8 cellular contexts compared by ENCODE assay signal in genomic region chr4:25236030-25236429, GRCh38. TPM values are rescaled to one million over a fixed set of nuclear protein-coding genes. Genes with fewer than 3 reads are reported as not detected.
DNase-seq lines count a peak whose midpoint lies in the region; ATAC-seq, FAIRE-seq and TF ChIP-seq lines count a peak whose summit lies in the region.
"Not testable (repeated sequence)": the region's sequence is repeated elsewhere in the genome, so short reads cannot be mapped to it uniquely, and the experiment has no call there.

No MANE protein-coding gene starts in this region.

- peak overlapping the region; percentile 92 for H3K4me3 Mint-ChIP-seq in T-helper 2 cell treated with Interferon-gamma antibody and Interleukin-4, amounts not matched to agents 5 μg/mL and 100 μg/mL, for 36 hours
- H3K4me3 Mint-ChIP-seq in activated T-cell treated with anti-CD3 and anti-CD28 coated beads, Interleukin-2, amount 50 U/mL, for 72 hours, result peak overlapping the region; percentile 83 to 99
- H3K4me3 Mint-ChIP-seq in brain (peak overlapping the region in 4 of 5 experiments; percentile 39 to 87 (median 60)), progenitor cell of endocrine pancreas (ENCODE audit: low read depth) (peak overlapping the region; percentile 78)

- not testable (repeated sequence) for H3K36me3 ChIP-seq in Loucy (ENCODE audit: insufficient read depth, low read length); HepG2 (replicated peaks in 1 of 2; ENCODE audit: control insufficient read depth in 1 of 2, insufficient read depth in 2 of 2, low read length in 2 of 2)

- H3K27me3 Mint-ChIP-seq in T-helper 2 cell treated with Interferon-gamma antibody and Interleukin-4, amounts not matched to agents 5 μg/mL and 100 μg/mL, for 36 hours (ENCODE audit: low read depth); activated T-cell treated with anti-CD3 and anti-CD28 coated beads, Interleukin-2, amount 50 U/mL, for 72 hours (ENCODE audit: low read depth); brain; progenitor cell of endocrine pancreas: not testable (repeated sequence)

- not testable (repeated sequence) for TF ChIP-seq POLR2A in HepG2 (IDR thresholded peaks at IDR 0.05; ENCODE audit: insufficient read depth in 1 of 2, low read depth in 2 of 2, low read length in 2 of 2)

- ATAC-seq in activated T-cell treated with anti-CD3 and anti-CD28 coated beads, Interleukin-2, amount 50 U/mL, for 72 hours (replicated peaks in 1 of 2); HepG2: not testable (repeated sequence)

- CTCF ChIA-PET in AG04450 (lab: Charles Lee), result interaction anchor here (0.6 to 4.6 kb wide), 9 partner anchors 21 to 654 kb away, joined by 3 to 53 read pairs (median 4); partner anchors contain the start of gene ZCCHC4
- CTCF ChIA-PET in HepG2 (lab: Yijun Ruan, JAX; ENCODE audit: low intra/inter-chr PET ratio, low total read pairs), result not testable (repeated sequence)

- H3K79me2 ChIP-seq in Loucy (ENCODE audit: insufficient read depth, low read length), result peaks cover 76% of the 10 kb centered on the region
- peaks cover 38% of the 10 kb centered on the region for H3K79me2 ChIP-seq in HepG2 (ENCODE audit: insufficient read depth, low read length)

- peaks cover 32% of the 10 kb centered on the region for H3K9me3 Mint-ChIP-seq in T-helper 2 cell treated with Interferon-gamma antibody and Interleukin-4, amounts not matched to agents 5 μg/mL and 100 μg/mL, for 36 hours
- not testable (repeated sequence) for H3K9me3 Mint-ChIP-seq in activated T-cell treated with anti-CD3 and anti-CD28 coated beads, Interleukin-2, amount 50 U/mL, for 72 hours
- H3K9me3 Mint-ChIP-seq in brain (peaks cover 28 to 61% (median 38%) of the 10 kb centered on the region in 5 experiments), progenitor cell of endocrine pancreas (ENCODE audit: low read depth) (peaks cover 21% of the 10 kb centered on the region)

- H3K4me2 ChIP-seq in Loucy (ENCODE audit: low read depth, low read length, poor library complexity, severe bottlenecking) (peak overlapping the region; percentile 89), HepG2 (ENCODE audit: low read depth, low read length) (peak overlapping the region; percentile 78)

- not testable (repeated sequence) for FAIRE-seq in HepG2 (lab: Jason Lieb, UNC)

- peaks cover 48% of the 10 kb centered on the region for H3K36me3 Mint-ChIP-seq in T-helper 2 cell treated with Interferon-gamma antibody and Interleukin-4, amounts not matched to agents 5 μg/mL and 100 μg/mL, for 36 hours (ENCODE audit: low read depth)
- H3K36me3 Mint-ChIP-seq in activated T-cell treated with anti-CD3 and anti-CD28 coated beads, Interleukin-2, amount 50 U/mL, for 72 hours (ENCODE audit: insufficient read depth in 2 of 2), result peaks cover 14 to 37% of the 10 kb centered on the region in 2 donors
- H3K36me3 Mint-ChIP-seq in brain (peaks cover 46% of the 10 kb centered on the region), progenitor cell of endocrine pancreas (ENCODE audit: insufficient read depth) (peaks cover 22% of the 10 kb centered on the region)

- TF ChIP-seq RAD21 in HepG2 (CRISPR knock-in tag; IDR thresholded peaks at IDR 0.05), result not testable (repeated sequence)

- DNase-seq in AG04450 (ENCODE audit: low read depth, low spot score); T-helper 2 cell treated with Interferon-gamma antibody and Interleukin-4, amounts not matched to agents 5 μg/mL and 100 μg/mL, for 36 hours (ENCODE audit: low spot score); activated T-cell treated with anti-CD3 and anti-CD28 coated beads, Interleukin-2, amount 50 U/mL, for 72 hours; HepG2 (ENCODE audit: low spot score); progenitor cell of endocrine pancreas (ENCODE audit: low spot score, unreplicated experiment): not testable (repeated sequence)

- peak overlapping the region; percentile 94 for H3K27ac Mint-ChIP-seq in T-helper 2 cell treated with Interferon-gamma antibody and Interleukin-4, amounts not matched to agents 5 μg/mL and 100 μg/mL, for 36 hours
- not testable (repeated sequence) for H3K27ac Mint-ChIP-seq in activated T-cell treated with anti-CD3 and anti-CD28 coated beads, Interleukin-2, amount 50 U/mL, for 72 hours; brain; progenitor cell of endocrine pancreas

- in situ Hi-C loops in HepG2 (cut with HindIII; ENCODE audit: extremely low pct_ligation_motif_present, low pct_unique_long_range_greater_than_20kb), result loop anchor here (5.0 kb wide), 1 partner anchor 76 kb away; the partner anchor contains the start of gene ZCCHC4

- 96% methylated on average over 2 of the region's 2 CpGs for WGBS in HepG2 (ENCODE audit: low lambda C conversion rate)

- POLR2A ChIA-PET in AG04450 (lab: Yijun Ruan, JAX), result not testable (repeated sequence)
- POLR2A ChIA-PET in HepG2 (lab: Yijun Ruan, JAX), result interaction anchor here (4.4 kb wide), 1 partner anchor 76 kb away, joined by 30 read pairs; the partner anchor contains the start of gene SEPSECS

- peaks cover 38% of the 10 kb centered on the region for H4K20me1 ChIP-seq in Loucy (ENCODE audit: insufficient read depth, low read length, poor library complexity, severe bottlenecking)
- H4K20me1 ChIP-seq in HepG2 (ENCODE audit: insufficient read depth, low read length), result not testable (repeated sequence)

- H3K9me2 ChIP-seq in Loucy (replicated peaks; ENCODE audit: low read depth, low read length), result not testable (repeated sequence)

- H3K9ac ChIP-seq in Loucy (ENCODE audit: low read depth, low read length, poor library complexity, severe bottlenecking) (peak overlapping the region; percentile 93), HepG2 (ENCODE audit: insufficient read depth, low read depth, low read length) (0 out of 2 replicates have a peak overlapping the region, but pooled peaks have one; percentile 97)

- intact Hi-C loops in HepG2 (cut with micrococcal nuclease; ENCODE audit: unreplicated experiment), result loop anchor here (10.0 kb wide), 1 partner anchor 139 kb away; the partner anchor contains the start of gene ANAPC4

- H3F3A ChIP-seq in Loucy (ENCODE audit: low read depth), result not testable (repeated sequence)

- not testable (repeated sequence) for H2AFZ ChIP-seq in Loucy (ENCODE audit: low read length); HepG2 (ENCODE audit: low read length)

- H3K27me3 ChIP-seq in AG04450 (ENCODE audit: control insufficient read depth, insufficient read depth, low read length); Loucy (ENCODE audit: insufficient read depth, low read length, poor library complexity, severe bottlenecking); HepG2 (ENCODE audit: control insufficient read depth in 1 of 2, insufficient read depth in 2 of 2, low read length in 2 of 2): not testable (repeated sequence)

- not testable (repeated sequence) for BruUV-seq in HepG2 (replicated peaks; lab: Mats Ljungman, UMichigan)

- not testable (repeated sequence) for TF ChIP-seq CTCF in AG04450 (IDR thresholded peaks at IDR 0.05; ENCODE audit: low read depth, low read length); Loucy (conservative IDR thresholded peaks at IDR 0.05; ENCODE audit: low read length); brain (conservative IDR thresholded peaks at IDR 0.05); HepG2 (CRISPR knock-in tag; IDR thresholded peaks at IDR 0.05); progenitor cell of endocrine pancreas (IDR thresholded peaks at IDR 0.05; ENCODE audit: unreplicated experiment)

- TF ChIP-seq EP300 in HepG2 (IDR thresholded peaks at IDR 0.05; ENCODE audit: low read depth in 2 of 2, low read length in 2 of 2); HepG2 (CRISPR knock-in tag; IDR thresholded peaks at IDR 0.05; ENCODE audit: borderline replicate concordance): not testable (repeated sequence)

- H3K9me3 ChIP-seq in AG04450 (ENCODE audit: control insufficient read depth, insufficient read depth, low read length), result peaks cover 11% of the 10 kb centered on the region
- not testable (repeated sequence) for H3K9me3 ChIP-seq in Loucy (ENCODE audit: insufficient read depth, low read depth, low read length); HepG2 (ENCODE audit: low read length)

- H3K4me1 ChIP-seq in Loucy (ENCODE audit: insufficient read depth, low read length, poor library complexity, severe bottlenecking) (peaks cover 40% of the 10 kb centered on the region), HepG2 (ENCODE audit: insufficient read depth, low read length) (peaks cover 30% of the 10 kb centered on the region)

- peak overlapping the region; percentile 89; the same call in 1 of the 2 replicates for H3K4me3 ChIP-seq in AG04450 (ENCODE audit: low read depth, low read length)
- H3K4me3 ChIP-seq in GM08714 (ENCODE audit: low read length), result peak overlapping the region; percentile 89
- peak overlapping the region; percentile 97 for H3K4me3 ChIP-seq in Loucy (ENCODE audit: low read length, poor library complexity, severe bottlenecking)
- H3K4me3 ChIP-seq in HepG2 (replicated peaks in 1 of 3; ENCODE audit: insufficient read depth in 1 of 3, low read depth in 2 of 3, low read length in 3 of 3), result peak overlapping the region in 2 of 3 experiments; percentile 91 to 98; a peak in 2 of 6 replicates

- not testable (repeated sequence) for H3K27ac ChIP-seq in AG04450 (ENCODE audit: low read depth, low read length); HepG2 (ENCODE audit: extremely low read length, insufficient read depth, low read length)

- H3K4me1 Mint-ChIP-seq in T-helper 2 cell treated with Interferon-gamma antibody and Interleukin-4, amounts not matched to agents 5 μg/mL and 100 μg/mL, for 36 hours (ENCODE audit: low read depth), result peaks cover 36% of the 10 kb centered on the region
- H3K4me1 Mint-ChIP-seq in activated T-cell treated with anti-CD3 and anti-CD28 coated beads, Interleukin-2, amount 50 U/mL, for 72 hours (ENCODE audit: low read depth), result peaks cover 67% of the 10 kb centered on the region
- H3K4me1 Mint-ChIP-seq in brain (peaks cover 20% of the 10 kb centered on the region), progenitor cell of endocrine pancreas (ENCODE audit: low read depth) (peaks cover 19% of the 10 kb centered on the region)

RNA-seq across cellular contexts. Expression of gene PI4K2B, which starts 2.2 kb away (rescaled TPM):
- polyA plus RNA-seq in AG04450 (2011; rRNA removed) (8.0 and 11.8 TPM in 2 replicates), brain (ENCODE audit: insufficient read depth, low read depth, low replicate concordance) (4.4 TPM), HepG2 (2011; rRNA removed) (5.4 and 6.9 TPM in 2 replicates)
- polyA minus RNA-seq in AG04450 (2011; rRNA and poly(A)+ RNA removed), result 1.9 and 4.5 TPM in 2 replicates
- 10 to 100 TPM; 29.5 to 32.5 TPM for total RNA-seq in activated T-cell treated with anti-CD3 and anti-CD28 coated beads, Interleukin-2, amount 50 U/mL, for 72 hours
- total RNA-seq in HepG2 (2016; rRNA removed; fragmentation: Illumina TruSeq; extraction: Trizol) (25.8 and 40.8 TPM in 2 replicates), progenitor cell of endocrine pancreas (13.7 and 13.9 TPM in 2 replicates)
- 3.7 and 4.1 TPM in 2 replicates for total RNA-seq in HepG2 (2016; cell fraction: cytosol; rRNA removed; fragmentation: Illumina TruSeq; extraction: Trizol; ENCODE audit: low read depth)
- total RNA-seq in HepG2 (2016; cell fraction: insoluble cytoplasmic fraction; rRNA removed; fragmentation: Illumina TruSeq; extraction: Trizol), result 24.9 and 40.9 TPM in 2 replicates
- total RNA-seq in HepG2 (2016; cell fraction: membrane; rRNA removed; fragmentation: Illumina TruSeq; extraction: Trizol), result 17.4 and 21.4 TPM in 2 replicates
- 17.9 and 19.5 TPM in 2 replicates for total RNA-seq in HepG2 (2016; cell fraction: nucleus; rRNA removed; fragmentation: Illumina TruSeq; extraction: Trizol)
- 2.4 and 3.7 TPM in 2 replicates for polyA plus RNA-seq in HepG2 (2011; cell fraction: cytosol; rRNA removed)
- 2.4 TPM in 2 replicates for polyA plus RNA-seq in HepG2 (2011; cell fraction: nucleus; rRNA removed)
- polyA plus RNA-seq in HepG2 (2012), result 8.6 and 12.2 TPM in 2 replicates
- 2.3 and 2.7 TPM in 2 replicates for polyA plus RNA-seq in HepG2 (2016; cell fraction: cytosol; fragmentation: Illumina TruSeq; extraction: Trizol; ENCODE audit: low read depth)
- polyA plus RNA-seq in HepG2 (2016; cell fraction: insoluble cytoplasmic fraction; fragmentation: Illumina TruSeq; extraction: Trizol; ENCODE audit: low read depth), result 43.6 and 50.6 TPM in 2 replicates
- polyA plus RNA-seq in HepG2 (2016; cell fraction: membrane; fragmentation: Illumina TruSeq; extraction: Trizol; ENCODE audit: low read depth), result 11.4 and 12.6 TPM in 2 replicates
- polyA plus RNA-seq in HepG2 (2016; cell fraction: nucleus; fragmentation: Illumina TruSeq; extraction: Trizol; ENCODE audit: insufficient read depth, low read depth), result 20.1 and 21.9 TPM in 2 replicates
- polyA minus RNA-seq in HepG2 (2011; rRNA and poly(A)+ RNA removed; ENCODE audit: low replicate concordance), result 2.6 and 3.4 TPM in 2 replicates
- polyA minus RNA-seq in HepG2 (2011; cell fraction: cytosol; rRNA and poly(A)+ RNA removed), result 3.4 and 6.0 TPM in 2 replicates
- 8.8 and 9.7 TPM in 2 replicates for polyA minus RNA-seq in HepG2 (2011; cell fraction: nucleus; rRNA and poly(A)+ RNA removed)
